In the genomic region with DNA sequence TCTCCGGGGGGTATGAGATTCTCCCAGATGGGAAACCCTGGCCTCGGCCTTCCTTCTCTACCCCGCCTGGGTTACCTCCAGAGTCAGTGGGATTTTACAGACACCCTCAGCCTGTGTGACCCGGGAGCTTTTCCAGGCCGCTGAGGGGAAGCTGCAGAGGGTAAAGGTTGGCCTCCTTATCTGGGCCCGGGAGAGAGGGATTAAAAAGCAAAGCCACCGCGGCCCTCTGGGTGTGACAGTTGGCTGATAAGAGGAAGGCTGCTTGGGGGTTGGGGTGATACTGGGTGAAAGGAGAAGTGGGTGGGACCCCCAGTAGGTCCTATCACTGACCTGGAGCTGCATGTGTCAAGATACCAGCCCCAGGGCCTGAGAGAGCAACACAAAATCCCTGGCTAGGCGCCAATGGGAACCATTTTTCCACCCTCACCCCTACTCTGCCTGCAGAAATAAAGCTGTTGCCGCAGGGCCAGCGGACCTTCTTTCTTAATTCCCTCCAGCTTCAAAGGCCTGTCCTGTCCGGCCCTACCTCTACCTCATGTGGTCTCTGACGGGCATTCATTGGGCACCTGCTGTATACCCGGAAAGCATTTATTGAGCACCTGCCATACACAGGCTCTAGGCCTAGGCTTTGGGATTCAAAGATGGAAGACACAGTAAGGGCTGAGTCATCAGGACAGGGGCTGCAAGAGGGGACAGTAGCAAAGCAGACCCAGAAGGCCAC, we compare ENCODE assay signal across 12 cellular contexts.
DNase-seq lines count a peak whose midpoint lies in the region; ATAC-seq and TF ChIP-seq lines count a peak whose summit lies in the region.
"Had no signal": no experiment of that assay in that cellular context is flagged by ENCODE, and none has a peak within 500 bp of the region (broad histone marks: within the 10 kb centered on the region; RNA-seq: fewer than 3 reads in every experiment).

No MANE protein-coding gene starts in this region.

- no peak for TF ChIP-seq CTCF in brain microvascular endothelial cell (IDR thresholded peaks at IDR 0.05; ENCODE audit: low read depth, low read length, missing control alignments)

- DNase-seq in HUDEP-2 (lab: John Stamatoyannopoulos, UW; ENCODE audit: unreplicated experiment in 76 of 76) (peak; percentile 65 to 99 (median 96)), SIG-M5 treated with dmso at 0.1 percent for 504 hours (lab: John Stamatoyannopoulos, UW; ENCODE audit: unreplicated experiment) (peak; percentile 87), inferior parietal cortex (ENCODE audit: extremely low spot score) (peak; percentile 53), brain microvascular endothelial cell (no peak), HCEC 1CT (no peak)
- DNase-seq: DMS153 had no signal

- H3K27ac ChIP-seq in skeletal muscle tissue (ENCODE audit: low read depth, low read length) (peak overlapping the region; percentile 30), brain microvascular endothelial cell (no peak overlapping the region)
- H3K27ac ChIP-seq: uterus, VCaP had no signal

- peaks cover 0 to 7% (median 3%) of the 10 kb centered on the region in 3 donors for H3K9me3 ChIP-seq in skeletal muscle tissue (ENCODE audit: control insufficient read depth in 3 of 3, low read length in 3 of 3)
- H3K9me3 ChIP-seq: uterus had no signal

- no peak for ATAC-seq in GM21619 (IDR thresholded peaks at IDR 0.05; ENCODE audit: unreplicated experiment)
- no peak for ATAC-seq in HG03342 (IDR thresholded peaks at IDR 0.05; ENCODE audit: unreplicated experiment)
- ATAC-seq: esophagus mucosa had no signal

- H3K4me1 ChIP-seq in skeletal muscle tissue (ENCODE audit: control insufficient read depth in 3 of 3, insufficient read depth in 3 of 3, low read length in 3 of 3): peaks cover 32 to 51% (median 46%) of the 10 kb centered on the region in 3 donors
- H3K4me1 ChIP-seq: uterus had no signal

- H3K4me3 ChIP-seq in skeletal muscle tissue (ENCODE audit: low read length in 3 of 3): no peak overlapping the region
- H3K4me3 ChIP-seq in brain microvascular endothelial cell (ENCODE audit: low read depth, low read length): no peak overlapping the region
- H3K4me3 ChIP-seq: uterus had no signal

- H3K27me3 ChIP-seq in skeletal muscle tissue (ENCODE audit: control insufficient read depth in 3 of 3, insufficient read depth in 3 of 3, low read length in 3 of 3): no peaks in the 10 kb centered on the region
- H3K27me3 ChIP-seq in brain microvascular endothelial cell (replicated peaks): no peaks in the 10 kb centered on the region
- H3K27me3 ChIP-seq: uterus had no signal

- peak overlapping the region in 2 of 3 donors; percentile 10 to 40 for H3K9ac ChIP-seq in skeletal muscle tissue (ENCODE audit: low read depth in 1 of 3, low read length in 3 of 3)

- H3K36me3 ChIP-seq in skeletal muscle tissue (ENCODE audit: control insufficient read depth in 3 of 3, insufficient read depth in 3 of 3, low read length in 3 of 3) (no peaks in the 10 kb centered on the region), brain microvascular endothelial cell (replicated peaks) (no peaks in the 10 kb centered on the region)
- H3K36me3 ChIP-seq: uterus had no signal

- in situ Hi-C loops in brain microvascular endothelial cell (cut with HindIII; ENCODE audit: low pct_ligation_motif_present, low sequenced_read_pairs): no loop called here

Comparison
In these comparisons a context has a peak if more than half of its experiments do, and no peak if none do; other contexts are left out.
1. DNase-seq: peak in HUDEP-2 (76 of 76), SIG-M5 treated with dmso at 0.1 percent for 504 hours (single experiment) and inferior parietal cortex (single experiment); none in brain microvascular endothelial cell (single experiment) and HCEC 1CT (single experiment).